ENCODE assay signal across 18 cellular contexts in the genomic region with DNA sequence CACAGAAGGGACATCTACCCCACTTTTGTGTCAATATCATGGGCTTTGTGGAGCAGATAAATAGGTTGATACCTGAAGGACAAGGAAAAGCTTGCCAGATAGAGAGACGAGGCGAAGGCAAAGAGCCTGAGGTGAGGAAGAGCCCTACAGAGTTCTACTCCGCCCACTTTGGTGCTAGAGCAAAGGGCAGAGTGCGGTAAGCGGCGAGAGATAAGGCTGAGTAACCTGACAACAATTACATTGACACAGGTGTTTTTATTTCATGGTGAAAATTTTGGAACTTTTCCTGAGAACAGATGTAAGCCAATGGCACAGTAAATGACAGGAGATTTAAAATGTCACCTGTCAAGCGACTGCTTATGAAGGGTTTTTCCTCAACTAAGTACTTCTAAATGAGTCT. TPM values are rescaled to one million over a fixed set of nuclear protein-coding genes. Genes with fewer than 3 reads are reported as not detected.
"Had no signal": no experiment of that assay in that cellular context is flagged by ENCODE, and none has a peak within 500 bp of the region (broad histone marks: within the 10 kb centered on the region; RNA-seq: fewer than 3 reads in every experiment).

No MANE protein-coding gene starts in this region.

RNA-seq across cellular contexts. Expression of gene SPATA31C1, which starts 16.7 kb away (rescaled TPM):
- total RNA-seq: naive thymus-derived CD8-positive, alpha-beta T cell; natural killer cell treated with Interleukin-12 subunit alpha and Interleukin-12 subunit beta and Interleukin-15 and Interleukin-18, amount 100 ng/mL, for 72 hours; omental fat pad; osteocyte; pancreas; posterior vena cava; pulmonary artery endothelial cell; right atrium auricular region; sciatic nerve; stomach; subcutaneous adipose tissue; temporal lobe; thoracic aorta; thyroid gland; tibial nerve; upper lobe of right lung had no signal
- polyA plus RNA-seq: naive thymus-derived CD8-positive, alpha-beta T cell; pancreas; stomach; urinary bladder had no signal

RNA-seq across cellular contexts. Expression of gene SPATA31E1, which starts 51.8 kb away (rescaled TPM):
- total RNA-seq: naive thymus-derived CD8-positive, alpha-beta T cell; natural killer cell treated with Interleukin-12 subunit alpha and Interleukin-12 subunit beta and Interleukin-15 and Interleukin-18, amount 100 ng/mL, for 72 hours; omental fat pad; osteocyte; pancreas; posterior vena cava; pulmonary artery endothelial cell; right atrium auricular region; sciatic nerve; stomach; subcutaneous adipose tissue; temporal lobe; thoracic aorta; tibial nerve; upper lobe of right lung; urinary bladder; uterus had no signal
- polyA plus RNA-seq: naive thymus-derived CD8-positive, alpha-beta T cell; stomach had no signal
